1 cellular context compared by ENCODE assay signal in genomic region chr4:174283507-174284180, GRCh38.
TF ChIP-seq lines count a peak whose summit lies in the region.

A gene with protein sequence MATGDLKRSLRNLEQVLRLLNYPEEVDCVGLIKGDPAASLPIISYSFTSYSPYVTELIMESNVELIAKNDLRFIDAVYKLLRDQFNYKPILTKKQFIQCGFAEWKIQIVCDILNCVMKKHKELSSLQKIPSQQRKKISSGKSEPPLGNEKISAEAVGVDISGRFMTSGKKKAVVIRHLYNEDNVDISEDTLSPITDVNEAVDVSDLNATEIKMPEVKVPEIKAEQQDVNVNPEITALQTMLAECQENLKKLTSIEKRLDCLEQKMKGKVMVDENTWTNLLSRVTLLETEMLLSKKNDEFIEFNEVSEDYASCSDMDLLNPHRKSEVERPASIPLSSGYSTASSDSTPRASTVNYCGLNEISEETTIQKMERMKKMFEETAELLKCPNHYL (plus strand): TSS chr4:174283911. CDS start chr4:174299122, 15,211 bp downstream.
Gene FBXO8 (minus strand): TSS chr4:174283667. CDS start chr4:174263092, 20,575 bp downstream.

TF ChIP-seq in HepG2, 621 proteins besides CTCF, POLR2A, EP300 and RAD21 (continued from another document and continues in another):
- TF ChIP-seq GATAD1 (CRISPR knock-in tag; IDR thresholded peaks at IDR 0.05) = peak; percentile 97
- TF ChIP-seq, protein P1, sequence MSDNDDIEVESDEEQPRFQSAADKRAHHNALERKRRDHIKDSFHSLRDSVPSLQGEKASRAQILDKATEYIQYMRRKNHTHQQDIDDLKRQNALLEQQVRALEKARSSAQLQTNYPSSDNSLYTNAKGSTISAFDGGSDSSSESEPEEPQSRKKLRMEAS (IDR thresholded peaks at IDR 0.05) = peak; percentile 87
- TF ChIP-seq NFE2 (CRISPR knock-in tag; IDR thresholded peaks at IDR 0.05) = no peak
- TF ChIP-seq ZNF557 (CRISPR knock-in tag; IDR thresholded peaks at IDR 0.05) = no peak
- peak; percentile 96 for TF ChIP-seq KAT8 (CRISPR knock-in tag; IDR thresholded peaks at IDR 0.05)
- no peak for TF ChIP-seq NR1H2 (CRISPR knock-in tag; IDR thresholded peaks at IDR 0.05; ENCODE audit: borderline replicate concordance, low read depth)
- TF ChIP-seq PBX3 (CRISPR knock-in tag; IDR thresholded peaks at IDR 0.05; ENCODE audit: borderline replicate concordance) = 0 out of 2 replicates have a peak, but pooled peaks have one; percentile 31
- TF ChIP-seq RARG (CRISPR knock-in tag; IDR thresholded peaks at IDR 0.05; ENCODE audit: low read depth) = 0 out of 2 replicates have a peak, but pooled peaks have one; percentile 67
- TF ChIP-seq MIXL1 (CRISPR knock-in tag; IDR thresholded peaks at IDR 0.05) = no peak
- no peak for TF ChIP-seq REPIN1 (CRISPR knock-in tag; IDR thresholded peaks at IDR 0.05; ENCODE audit: borderline replicate concordance, low read depth)
- 0 out of 2 replicates have a peak, but pooled peaks have one; percentile 21 for TF ChIP-seq ISL2 (CRISPR knock-in tag; IDR thresholded peaks at IDR 0.05)
- TF ChIP-seq ZSCAN9 (CRISPR knock-in tag; IDR thresholded peaks at IDR 0.05; ENCODE audit: borderline replicate concordance) = 0 out of 2 replicates have a peak, but pooled peaks have one; percentile 4
- peak; percentile 76; the same call in 1 of the 2 replicates for TF ChIP-seq ZNF563 (CRISPR knock-in tag; IDR thresholded peaks at IDR 0.05)
- TF ChIP-seq ZNF749 (CRISPR knock-in tag; IDR thresholded peaks at IDR 0.05; ENCODE audit: borderline replicate concordance) = no peak
- TF ChIP-seq ZFP82 (CRISPR knock-in tag; IDR thresholded peaks at IDR 0.05; ENCODE audit: borderline replicate concordance) = no peak
- TF ChIP-seq TOPORS (CRISPR knock-in tag; IDR thresholded peaks at IDR 0.05) = no peak
- peak; percentile 51; the same call in 1 of the 2 replicates for TF ChIP-seq MED13 (CRISPR knock-in tag; IDR thresholded peaks at IDR 0.05)
- TF ChIP-seq ZNF317 (CRISPR knock-in tag; IDR thresholded peaks at IDR 0.05) = peak; percentile 68
- TF ChIP-seq NR2C2 (CRISPR knock-in tag; IDR thresholded peaks at IDR 0.05; ENCODE audit: borderline replicate concordance) = peak; percentile 78
- TF ChIP-seq ZNF501 (CRISPR knock-in tag; IDR thresholded peaks at IDR 0.05) = peak; percentile 97
- no peak for TF ChIP-seq ZNF670 (CRISPR knock-in tag; IDR thresholded peaks at IDR 0.05; ENCODE audit: borderline replicate concordance)
- no peak for TF ChIP-seq SOX6 (IDR thresholded peaks at IDR 0.05)
- peak; percentile 67 for TF ChIP-seq SOX6 (CRISPR knock-in tag; IDR thresholded peaks at IDR 0.05)
- TF ChIP-seq SAP130 (CRISPR knock-in tag; IDR thresholded peaks at IDR 0.05; ENCODE audit: low read depth) = peak; percentile 92
- peak; percentile 28; the same call in 1 of the 2 replicates for TF ChIP-seq ZNF235 (CRISPR knock-in tag; IDR thresholded peaks at IDR 0.05; ENCODE audit: borderline replicate concordance)
- TF ChIP-seq ZNF770 (CRISPR knock-in tag; IDR thresholded peaks at IDR 0.05) = no peak
- TF ChIP-seq FOXK2 (IDR thresholded peaks at IDR 0.05) = peak; percentile 95
- TF ChIP-seq SMARCC2 (IDR thresholded peaks at IDR 0.05) = no peak
- TF ChIP-seq CREB1 (IDR thresholded peaks at IDR 0.05) = peak; percentile 90
- peak; percentile 99 for TF ChIP-seq CREB1 (CRISPR knock-in tag; IDR thresholded peaks at IDR 0.05)
- 0 out of 2 replicates have a peak, but pooled peaks have one; percentile 13 for TF ChIP-seq KDM3A (CRISPR knock-in tag; IDR thresholded peaks at IDR 0.05; ENCODE audit: low read depth)
- TF ChIP-seq KLF15 (CRISPR knock-in tag; IDR thresholded peaks at IDR 0.05; ENCODE audit: borderline replicate concordance) = peak; percentile 76; the same call in 1 of the 2 replicates
- TF ChIP-seq, protein P2, sequence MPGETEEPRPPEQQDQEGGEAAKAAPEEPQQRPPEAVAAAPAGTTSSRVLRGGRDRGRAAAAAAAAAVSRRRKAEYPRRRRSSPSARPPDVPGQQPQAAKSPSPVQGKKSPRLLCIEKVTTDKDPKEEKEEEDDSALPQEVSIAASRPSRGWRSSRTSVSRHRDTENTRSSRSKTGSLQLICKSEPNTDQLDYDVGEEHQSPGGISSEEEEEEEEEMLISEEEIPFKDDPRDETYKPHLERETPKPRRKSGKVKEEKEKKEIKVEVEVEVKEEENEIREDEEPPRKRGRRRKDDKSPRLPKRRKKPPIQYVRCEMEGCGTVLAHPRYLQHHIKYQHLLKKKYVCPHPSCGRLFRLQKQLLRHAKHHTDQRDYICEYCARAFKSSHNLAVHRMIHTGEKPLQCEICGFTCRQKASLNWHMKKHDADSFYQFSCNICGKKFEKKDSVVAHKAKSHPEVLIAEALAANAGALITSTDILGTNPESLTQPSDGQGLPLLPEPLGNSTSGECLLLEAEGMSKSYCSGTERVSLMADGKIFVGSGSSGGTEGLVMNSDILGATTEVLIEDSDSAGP (CRISPR knock-in tag; IDR thresholded peaks at IDR 0.05; ENCODE audit: borderline replicate concordance) = peak; percentile 75; the same call in 1 of the 2 replicates
- no peak for TF ChIP-seq ISX (CRISPR knock-in tag; conservative IDR thresholded peaks at IDR 0.05)
- peak; percentile 25; the same call in 1 of the 2 replicates for TF ChIP-seq ZNF547 (CRISPR knock-in tag; IDR thresholded peaks at IDR 0.05)
- peak; percentile 87 for TF ChIP-seq ZC3H13 (CRISPR knock-in tag; IDR thresholded peaks at IDR 0.05)
- TF ChIP-seq ZNF451 (CRISPR knock-in tag; IDR thresholded peaks at IDR 0.05) = peak; percentile 76; the same call in 1 of the 2 replicates
- TF ChIP-seq RCOR2 (CRISPR knock-in tag; IDR thresholded peaks at IDR 0.05) = no peak
- TF ChIP-seq MAZ (IDR thresholded peaks at IDR 0.05; ENCODE audit: borderline replicate concordance, low read depth, low read length) = no peak
- TF ChIP-seq MAZ (CRISPR knock-in tag; IDR thresholded peaks at IDR 0.05; ENCODE audit: low read depth) = 0 out of 2 replicates have a peak, but pooled peaks have one; percentile 20
- TF ChIP-seq DNMT3B (CRISPR knock-in tag; conservative IDR thresholded peaks at IDR 0.05) = no peak
- TF ChIP-seq, protein P3, sequence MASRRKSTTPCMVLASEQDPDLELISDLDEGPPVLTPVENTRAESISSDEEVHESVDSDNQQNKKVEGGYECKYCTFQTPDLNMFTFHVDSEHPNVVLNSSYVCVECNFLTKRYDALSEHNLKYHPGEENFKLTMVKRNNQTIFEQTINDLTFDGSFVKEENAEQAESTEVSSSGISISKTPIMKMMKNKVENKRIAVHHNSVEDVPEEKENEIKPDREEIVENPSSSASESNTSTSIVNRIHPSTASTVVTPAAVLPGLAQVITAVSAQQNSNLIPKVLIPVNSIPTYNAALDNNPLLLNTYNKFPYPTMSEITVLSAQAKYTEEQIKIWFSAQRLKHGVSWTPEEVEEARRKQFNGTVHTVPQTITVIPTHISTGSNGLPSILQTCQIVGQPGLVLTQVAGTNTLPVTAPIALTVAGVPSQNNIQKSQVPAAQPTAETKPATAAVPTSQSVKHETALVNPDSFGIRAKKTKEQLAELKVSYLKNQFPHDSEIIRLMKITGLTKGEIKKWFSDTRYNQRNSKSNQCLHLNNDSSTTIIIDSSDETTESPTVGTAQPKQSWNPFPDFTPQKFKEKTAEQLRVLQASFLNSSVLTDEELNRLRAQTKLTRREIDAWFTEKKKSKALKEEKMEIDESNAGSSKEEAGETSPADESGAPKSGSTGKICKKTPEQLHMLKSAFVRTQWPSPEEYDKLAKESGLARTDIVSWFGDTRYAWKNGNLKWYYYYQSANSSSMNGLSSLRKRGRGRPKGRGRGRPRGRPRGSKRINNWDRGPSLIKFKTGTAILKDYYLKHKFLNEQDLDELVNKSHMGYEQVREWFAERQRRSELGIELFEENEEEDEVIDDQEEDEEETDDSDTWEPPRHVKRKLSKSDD (CRISPR knock-in tag; IDR thresholded peaks at IDR 0.05; ENCODE audit: low read depth) = peak; percentile 74; the same call in 1 of the 2 replicates
- peak; percentile 31; the same call in 1 of the 2 replicates for TF ChIP-seq ZBTB14 (CRISPR knock-in tag; IDR thresholded peaks at IDR 0.05)
- no peak for TF ChIP-seq AGO1 (IDR thresholded peaks at IDR 0.05; ENCODE audit: low read depth, low read length, poor library complexity, severe bottlenecking)
- TF ChIP-seq PHF8 (CRISPR knock-in tag; IDR thresholded peaks at IDR 0.05) = peak; percentile 70
- no peak for TF ChIP-seq TCF12 (IDR thresholded peaks at IDR 0.05)
- no peak for TF ChIP-seq TCF12 (CRISPR knock-in tag; IDR thresholded peaks at IDR 0.05)
- TF ChIP-seq HNF1A (IDR thresholded peaks at IDR 0.05; ENCODE audit: low read depth) = peak; percentile 57
- TF ChIP-seq HNF1A (CRISPR knock-in tag; IDR thresholded peaks at IDR 0.05; ENCODE audit: borderline replicate concordance) = peak; percentile 47; the same call in 1 of the 2 replicates
- TF ChIP-seq PITX1 (CRISPR knock-in tag; IDR thresholded peaks at IDR 0.05) = peak; percentile 60
- TF ChIP-seq, protein P4, sequence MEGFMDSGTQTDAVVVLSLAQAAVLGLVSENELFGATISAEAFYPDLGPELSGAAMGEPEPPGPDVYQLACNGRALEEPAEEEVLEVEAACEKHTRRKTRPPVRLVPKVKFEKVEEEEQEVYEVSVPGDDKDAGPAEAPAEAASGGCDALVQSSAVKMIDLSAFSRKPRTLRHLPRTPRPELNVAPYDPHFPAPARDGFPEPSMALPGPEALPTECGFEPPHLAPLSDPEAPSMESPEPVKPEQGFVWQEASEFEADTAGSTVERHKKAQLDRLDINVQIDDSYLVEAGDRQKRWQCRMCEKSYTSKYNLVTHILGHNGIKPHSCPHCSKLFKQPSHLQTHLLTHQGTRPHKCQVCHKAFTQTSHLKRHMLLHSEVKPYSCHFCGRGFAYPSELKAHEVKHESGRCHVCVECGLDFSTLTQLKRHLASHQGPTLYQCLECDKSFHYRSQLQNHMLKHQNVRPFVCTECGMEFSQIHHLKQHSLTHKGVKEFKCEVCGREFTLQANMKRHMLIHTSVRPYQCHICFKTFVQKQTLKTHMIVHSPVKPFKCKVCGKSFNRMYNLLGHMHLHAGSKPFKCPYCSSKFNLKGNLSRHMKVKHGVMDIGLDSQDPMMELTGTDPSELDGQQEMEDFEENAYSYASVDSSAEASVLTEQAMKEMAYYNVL (CRISPR knock-in tag; IDR thresholded peaks at IDR 0.05; ENCODE audit: borderline replicate concordance) = peak; percentile 52; the same call in 1 of the 2 replicates
